Comparison of ENCODE assay signal across 25 cellular contexts in genomic region chr2:165273176-165273575, GRCh38. TPM values are rescaled to one million over a fixed set of nuclear protein-coding genes. Genes with fewer than 3 reads are reported as not detected.
"Had no signal": no experiment of that assay in that cellular context is flagged by ENCODE, and none has a peak within 500 bp of the region (broad histone marks: within the 10 kb centered on the region; RNA-seq: fewer than 3 reads in every experiment).

No MANE protein-coding gene starts in this region.

- H3K4me3 Mint-ChIP-seq: activated CD4-positive, alpha-beta memory T cell treated with anti-CD3 and anti-CD28 coated beads for 36 hours; activated naive CD4-positive, alpha-beta T cell treated with anti-CD3 and anti-CD28 coated beads, Interleukin-2, amount 10 ng/mL, durations not matched to agents 7 days and 5 days; central memory CD8-positive, alpha-beta T cell; dendritic cell treated with granulocyte-macrophage colony-stimulating factor and Interleukin-4, amounts not matched to agents 40 ng/mL and 50 ng/mL, for 4 days; endodermal cell; natural killer cell treated with Interleukin-12 subunit alpha and Interleukin-12 subunit beta and Interleukin-15 and Interleukin-18, amount 100 ng/mL, for 72 hours had no signal

- H3K4me1 Mint-ChIP-seq: central memory CD8-positive, alpha-beta T cell; endodermal cell had no signal

- H3K27me3 Mint-ChIP-seq: activated CD4-positive, alpha-beta memory T cell treated with anti-CD3 and anti-CD28 coated beads for 36 hours; activated naive CD4-positive, alpha-beta T cell treated with anti-CD3 and anti-CD28 coated beads, Interleukin-2, amount 10 ng/mL, durations not matched to agents 7 days and 5 days; dendritic cell treated with granulocyte-macrophage colony-stimulating factor and Interleukin-4, amounts not matched to agents 40 ng/mL and 50 ng/mL, for 4 days had no signal

- H3K9me3 Mint-ChIP-seq: activated CD4-positive, alpha-beta memory T cell treated with anti-CD3 and anti-CD28 coated beads for 36 hours; activated naive CD4-positive, alpha-beta T cell treated with anti-CD3 and anti-CD28 coated beads, Interleukin-2, amount 10 ng/mL, durations not matched to agents 7 days and 5 days; central memory CD8-positive, alpha-beta T cell; endodermal cell; natural killer cell treated with Interleukin-12 subunit alpha and Interleukin-12 subunit beta and Interleukin-15 and Interleukin-18, amount 100 ng/mL, for 72 hours had no signal

- H3K27ac Mint-ChIP-seq: activated CD4-positive, alpha-beta memory T cell treated with anti-CD3 and anti-CD28 coated beads for 36 hours; activated naive CD4-positive, alpha-beta T cell treated with anti-CD3 and anti-CD28 coated beads, Interleukin-2, amount 10 ng/mL, durations not matched to agents 7 days and 5 days; dendritic cell treated with granulocyte-macrophage colony-stimulating factor and Interleukin-4, amounts not matched to agents 40 ng/mL and 50 ng/mL, for 4 days; endodermal cell; natural killer cell treated with Interleukin-12 subunit alpha and Interleukin-12 subunit beta and Interleukin-15 and Interleukin-18, amount 100 ng/mL, for 72 hours had no signal

- H3K36me3 Mint-ChIP-seq: activated CD4-positive, alpha-beta memory T cell treated with anti-CD3 and anti-CD28 coated beads for 36 hours; activated naive CD4-positive, alpha-beta T cell treated with anti-CD3 and anti-CD28 coated beads, Interleukin-2, amount 10 ng/mL, durations not matched to agents 7 days and 5 days; natural killer cell treated with Interleukin-12 subunit alpha and Interleukin-12 subunit beta and Interleukin-15 and Interleukin-18, amount 100 ng/mL, for 72 hours had no signal

- DNase-seq: activated CD4-positive, alpha-beta memory T cell treated with anti-CD3 and anti-CD28 coated beads for 36 hours; activated CD4-positive, alpha-beta T cell treated with anti-CD3 and anti-CD28 coated beads for 48 hours; activated CD8-positive, alpha-beta memory T cell treated with anti-CD3 and anti-CD28 coated beads, Interleukin-2, amount 50 U/mL, for 4 hours; activated gamma-delta T cell; activated naive CD4-positive, alpha-beta T cell treated with anti-CD3 and anti-CD28 coated beads, Interleukin-2, amount 10 ng/mL, durations not matched to agents 7 days and 5 days; activated T-cell treated with anti-CD3 and anti-CD28 coated beads, Interleukin-2, amount 50 U/mL, for 1 hour; anterior cingulate cortex; endodermal cell; gastrocnemius medialis; glutamatergic neuron; left lung; lower lobe of right lung; mesendoderm; posterior cingulate gyrus; right cardiac atrium; spleen; stimulated activated naive CD4-positive, alpha-beta T cell; T1000; testis; transverse colon; WERI-Rb-1 had no signal

RNA-seq across cellular contexts. Expression of gene SCN2A, which starts 34.0 kb away (rescaled TPM):
- total RNA-seq: activated CD4-positive, alpha-beta memory T cell treated with anti-CD3 and anti-CD28 coated beads for 36 hours; activated CD8-positive, alpha-beta memory T cell treated with anti-CD3 and anti-CD28 coated beads for 36 hours; gastrocnemius medialis; natural killer cell treated with Interleukin-12 subunit alpha and Interleukin-12 subunit beta and Interleukin-15 and Interleukin-18, amount 100 ng/mL, for 72 hours had no signal
